ENCODE assay signal across 1 cellular context in the genomic region with DNA sequence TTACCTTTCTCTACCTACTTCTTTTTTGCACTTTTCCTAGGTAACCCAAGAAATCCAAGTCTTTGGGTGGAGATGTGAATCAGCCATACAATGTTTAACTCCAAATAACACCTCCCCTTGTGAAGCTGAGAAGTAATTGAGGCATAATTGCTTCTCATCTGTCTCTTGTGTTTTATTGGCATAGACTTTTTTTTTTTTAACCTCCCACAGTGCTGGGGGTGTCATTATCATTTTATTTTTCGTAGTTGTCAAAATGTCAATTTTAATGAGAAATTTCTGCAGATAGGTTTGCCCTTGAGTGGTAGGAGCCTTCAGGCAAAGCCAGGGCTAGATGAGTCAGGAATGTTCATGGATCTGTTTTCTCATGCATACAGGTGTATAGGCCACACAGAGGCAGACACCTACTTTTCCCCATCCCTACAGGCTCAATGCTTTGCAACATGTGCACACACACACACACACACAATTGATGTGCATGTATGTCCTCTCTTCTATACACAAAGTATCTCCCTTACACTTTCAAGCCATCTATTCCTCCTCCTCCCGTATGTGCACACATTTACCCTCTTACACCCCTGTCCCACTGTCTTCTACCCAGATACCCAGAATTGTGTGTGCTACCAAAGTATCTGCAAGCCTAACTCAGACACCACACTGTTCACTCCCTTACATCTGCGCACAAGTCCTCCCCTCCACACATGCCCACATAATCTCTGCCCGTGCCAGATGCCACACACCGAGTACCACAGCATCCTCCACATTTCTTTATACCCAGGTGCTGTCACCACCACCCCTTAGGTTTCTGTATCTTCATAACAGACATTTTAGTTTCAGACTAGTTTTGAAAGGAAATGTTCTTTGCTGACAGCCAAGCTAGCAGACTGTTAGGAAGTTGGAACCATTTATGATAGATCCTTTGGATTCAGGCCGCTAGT.
TF ChIP-seq lines count a peak whose summit lies in the region.

No MANE protein-coding gene starts in this region.

TF ChIP-seq in WTC11, 78 proteins besides CTCF, POLR2A, EP300 and RAD21 (continued from another document):
- TF ChIP-seq, protein P1, sequence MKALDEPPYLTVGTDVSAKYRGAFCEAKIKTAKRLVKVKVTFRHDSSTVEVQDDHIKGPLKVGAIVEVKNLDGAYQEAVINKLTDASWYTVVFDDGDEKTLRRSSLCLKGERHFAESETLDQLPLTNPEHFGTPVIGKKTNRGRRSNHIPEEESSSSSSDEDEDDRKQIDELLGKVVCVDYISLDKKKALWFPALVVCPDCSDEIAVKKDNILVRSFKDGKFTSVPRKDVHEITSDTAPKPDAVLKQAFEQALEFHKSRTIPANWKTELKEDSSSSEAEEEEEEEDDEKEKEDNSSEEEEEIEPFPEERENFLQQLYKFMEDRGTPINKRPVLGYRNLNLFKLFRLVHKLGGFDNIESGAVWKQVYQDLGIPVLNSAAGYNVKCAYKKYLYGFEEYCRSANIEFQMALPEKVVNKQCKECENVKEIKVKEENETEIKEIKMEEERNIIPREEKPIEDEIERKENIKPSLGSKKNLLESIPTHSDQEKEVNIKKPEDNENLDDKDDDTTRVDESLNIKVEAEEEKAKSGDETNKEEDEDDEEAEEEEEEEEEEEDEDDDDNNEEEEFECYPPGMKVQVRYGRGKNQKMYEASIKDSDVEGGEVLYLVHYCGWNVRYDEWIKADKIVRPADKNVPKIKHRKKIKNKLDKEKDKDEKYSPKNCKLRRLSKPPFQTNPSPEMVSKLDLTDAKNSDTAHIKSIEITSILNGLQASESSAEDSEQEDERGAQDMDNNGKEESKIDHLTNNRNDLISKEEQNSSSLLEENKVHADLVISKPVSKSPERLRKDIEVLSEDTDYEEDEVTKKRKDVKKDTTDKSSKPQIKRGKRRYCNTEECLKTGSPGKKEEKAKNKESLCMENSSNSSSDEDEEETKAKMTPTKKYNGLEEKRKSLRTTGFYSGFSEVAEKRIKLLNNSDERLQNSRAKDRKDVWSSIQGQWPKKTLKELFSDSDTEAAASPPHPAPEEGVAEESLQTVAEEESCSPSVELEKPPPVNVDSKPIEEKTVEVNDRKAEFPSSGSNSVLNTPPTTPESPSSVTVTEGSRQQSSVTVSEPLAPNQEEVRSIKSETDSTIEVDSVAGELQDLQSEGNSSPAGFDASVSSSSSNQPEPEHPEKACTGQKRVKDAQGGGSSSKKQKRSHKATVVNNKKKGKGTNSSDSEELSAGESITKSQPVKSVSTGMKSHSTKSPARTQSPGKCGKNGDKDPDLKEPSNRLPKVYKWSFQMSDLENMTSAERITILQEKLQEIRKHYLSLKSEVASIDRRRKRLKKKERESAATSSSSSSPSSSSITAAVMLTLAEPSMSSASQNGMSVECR (CRISPR knock-in tag; IDR thresholded peaks at IDR 0.05; ENCODE audit: borderline replicate concordance) = no peak
- TF ChIP-seq SOX15 (CRISPR knock-in tag; IDR thresholded peaks at IDR 0.05) (no peak), GTF2I (CRISPR knock-in tag; conservative IDR thresholded peaks at IDR 0.05) (no peak), CBFB (CRISPR knock-in tag; IDR thresholded peaks at IDR 0.05; ENCODE audit: low read depth) (no peak), SP1 (CRISPR knock-in tag; conservative IDR thresholded peaks at IDR 0.05) (no peak), MXD4 (CRISPR knock-in tag; IDR thresholded peaks at IDR 0.05; ENCODE audit: borderline replicate concordance) (no peak), TCF7 (CRISPR knock-in tag; IDR thresholded peaks at IDR 0.05; ENCODE audit: low read depth) (no peak), MYBL2 (CRISPR knock-in tag; IDR thresholded peaks at IDR 0.05) (no peak), ZNF396 (CRISPR knock-in tag; IDR thresholded peaks at IDR 0.05; ENCODE audit: borderline replicate concordance) (no peak)
- TF ChIP-seq, protein P2, sequence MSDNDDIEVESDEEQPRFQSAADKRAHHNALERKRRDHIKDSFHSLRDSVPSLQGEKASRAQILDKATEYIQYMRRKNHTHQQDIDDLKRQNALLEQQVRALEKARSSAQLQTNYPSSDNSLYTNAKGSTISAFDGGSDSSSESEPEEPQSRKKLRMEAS (CRISPR knock-in tag; IDR thresholded peaks at IDR 0.05) = no peak
- TF ChIP-seq, protein P3, sequence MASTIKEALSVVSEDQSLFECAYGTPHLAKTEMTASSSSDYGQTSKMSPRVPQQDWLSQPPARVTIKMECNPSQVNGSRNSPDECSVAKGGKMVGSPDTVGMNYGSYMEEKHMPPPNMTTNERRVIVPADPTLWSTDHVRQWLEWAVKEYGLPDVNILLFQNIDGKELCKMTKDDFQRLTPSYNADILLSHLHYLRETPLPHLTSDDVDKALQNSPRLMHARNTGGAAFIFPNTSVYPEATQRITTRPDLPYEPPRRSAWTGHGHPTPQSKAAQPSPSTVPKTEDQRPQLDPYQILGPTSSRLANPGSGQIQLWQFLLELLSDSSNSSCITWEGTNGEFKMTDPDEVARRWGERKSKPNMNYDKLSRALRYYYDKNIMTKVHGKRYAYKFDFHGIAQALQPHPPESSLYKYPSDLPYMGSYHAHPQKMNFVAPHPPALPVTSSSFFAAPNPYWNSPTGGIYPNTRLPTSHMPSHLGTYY (CRISPR knock-in tag; IDR thresholded peaks at IDR 0.05) = no peak
